Comparison of ENCODE assay signal across 21 cellular contexts in genomic region chr10:86265236-86265876, GRCh38.
DNase-seq lines count a peak whose midpoint lies in the region; ATAC-seq and TF ChIP-seq lines count a peak whose summit lies in the region.
"Had no signal": no experiment of that assay in that cellular context is flagged by ENCODE, and none has a peak within 500 bp of the region (broad histone marks: within the 10 kb centered on the region; RNA-seq: fewer than 3 reads in every experiment).

No MANE protein-coding gene starts in this region.

- peak overlapping the region; percentile 7 for H3K27ac Mint-ChIP-seq in activated T-cell treated with anti-CD3 and anti-CD28 coated beads, Interleukin-2, amount 50 U/mL, for 24 hours

- 59% methylated on average over 5 of the region's 7 CpGs for WGBS in right lobe of liver (ENCODE audit: insufficient coverage, low coverage, low lambda C conversion rate, missing lambda C conversion rate)

- H3K9me3 ChIP-seq in right lobe of liver: no peaks in the 10 kb centered on the region
- H3K9me3 ChIP-seq: ascending aorta, thoracic aorta had no signal

- peak; percentile 13 for DNase-seq in activated T-cell treated with anti-CD3 and anti-CD28 coated beads, Interleukin-2, amount 50 U/mL, for 24 hours
- DNase-seq in activated T-cell treated with anti-CD3 and anti-CD28 coated beads, Interleukin-2, amount 50 U/mL, for 48 hours: no peak
- peak; percentile 34 for DNase-seq in activated CD8-positive, alpha-beta memory T cell treated with anti-CD3 and anti-CD28 coated beads, Interleukin-2, amount 50 U/mL, for 48 hours
- DNase-seq in right lobe of liver: peak in 2 of 3 donors; percentile 14 to 15
- no peak for DNase-seq in HT-29 (ENCODE audit: low spot score)
- DNase-seq: ACHN; activated CD4-positive, alpha-beta T cell treated with anti-CD3 and anti-CD28 coated beads for 4 hours; activated naive CD4-positive, alpha-beta T cell treated with anti-CD3 and anti-CD28 coated beads, Interleukin-2, amount 50 U/mL, for 16 hours; activated T-cell treated with anti-CD3 and anti-CD28 coated beads for 4 hours; mesendoderm; NCI-H2107; NCI-H510A treated with DMSO at 0.1 percent for 48 hours; stimulated activated CD4-positive, alpha-beta T cell treated with anti-CD3 and anti-CD28 coated beads, Interleukin-15, amount 100 ng/mL, for 24 hours had no signal

- H3K36me3 Mint-ChIP-seq in activated T-cell treated with anti-CD3 and anti-CD28 coated beads, Interleukin-2, amount 50 U/mL, for 24 hours (ENCODE audit: low read depth): no peaks in the 10 kb centered on the region

- no peak overlapping the region for H3K4me3 Mint-ChIP-seq in activated T-cell treated with anti-CD3 and anti-CD28 coated beads, Interleukin-2, amount 50 U/mL, for 24 hours
- H3K4me3 Mint-ChIP-seq: neural crest cell had no signal

- no peak for TF ChIP-seq CTCF in right lobe of liver (IDR thresholded peaks at IDR 0.05)

- peaks cover 61% of the 10 kb centered on the region for H3K27me3 Mint-ChIP-seq in activated T-cell treated with anti-CD3 and anti-CD28 coated beads, Interleukin-2, amount 50 U/mL, for 24 hours

- H3K36me3 ChIP-seq in right lobe of liver: no peaks in the 10 kb centered on the region
- H3K36me3 ChIP-seq: ascending aorta, thoracic aorta had no signal

- no peak overlapping the region for H3K4me3 ChIP-seq in right lobe of liver
- H3K4me3 ChIP-seq: ascending aorta, thoracic aorta had no signal

- H3K27me3 ChIP-seq in right lobe of liver: no peaks in the 10 kb centered on the region
- H3K27me3 ChIP-seq: ascending aorta had no signal

- no peaks in the 10 kb centered on the region for H3K4me1 ChIP-seq in right lobe of liver
- H3K4me1 ChIP-seq: ascending aorta had no signal

- H3K4me1 Mint-ChIP-seq in activated T-cell treated with anti-CD3 and anti-CD28 coated beads, Interleukin-2, amount 50 U/mL, for 24 hours (ENCODE audit: low read depth): peaks cover 3% of the 10 kb centered on the region

- H3K9me3 Mint-ChIP-seq in activated T-cell treated with anti-CD3 and anti-CD28 coated beads, Interleukin-2, amount 50 U/mL, for 24 hours: no peaks in the 10 kb centered on the region
- H3K9me3 Mint-ChIP-seq: neural crest cell had no signal

- intact Hi-C loops in right lobe of liver (cut with DNase I): no loop called here

- ATAC-seq in right lobe of liver (no peak), HG02588 (IDR thresholded peaks at IDR 0.05; ENCODE audit: unreplicated experiment) (no peak), GM18505 (IDR thresholded peaks at IDR 0.05; ENCODE audit: unreplicated experiment) (no peak)
- ATAC-seq: Right ventricle myocardium inferior had no signal

- H3K27ac ChIP-seq in right lobe of liver (no peak overlapping the region), temporal lobe (ENCODE audit: low read depth, low read length) (peak overlapping the region; percentile 97)
- H3K27ac ChIP-seq: ascending aorta, KMS-11, thoracic aorta had no signal

- no peak for TF ChIP-seq POLR2A in right lobe of liver (IDR thresholded peaks at IDR 0.05)
- TF ChIP-seq POLR2A in GM18505 (IDR thresholded peaks at IDR 0.05; ENCODE audit: borderline replicate concordance, extremely low read depth, insufficient read depth, insufficient read length): no peak

Comparison
In these comparisons a context has a peak if more than half of its experiments do, and no peak if none do; other contexts are left out.
1. DNase-seq: peak in activated T-cell treated with anti-CD3 and anti-CD28 coated beads, Interleukin-2, amount 50 U/mL, for 24 hours (single experiment), activated CD8-positive, alpha-beta memory T cell treated with anti-CD3 and anti-CD28 coated beads, Interleukin-2, amount 50 U/mL, for 48 hours (single experiment) and right lobe of liver (2 of 3); none in activated T-cell treated with anti-CD3 and anti-CD28 coated beads, Interleukin-2, amount 50 U/mL, for 48 hours (0 of 2) and HT-29 (single experiment).